ENCODE assay signal across 22 cellular contexts in genomic region chr6:43877021-43877420, GRCh38.
DNase-seq lines count a peak whose midpoint lies in the region; ATAC-seq and TF ChIP-seq lines count a peak whose summit lies in the region.
"Had no signal": no experiment of that assay in that cellular context is flagged by ENCODE, and none has a peak within 500 bp of the region (broad histone marks: within the 10 kb centered on the region; RNA-seq: fewer than 3 reads in every experiment).

No MANE protein-coding gene starts in this region.

- intact Hi-C loops in Calu3 (cut with micrococcal nuclease; ENCODE audit: unreplicated experiment): no loop called here

- H3K27me3 Mint-ChIP-seq in brain (no peaks in the 10 kb centered on the region), neural progenitor cell (ENCODE audit: insufficient read depth, low read depth) (peaks cover 11% of the 10 kb centered on the region), Calu3 (ENCODE audit: unreplicated experiment) (no peaks in the 10 kb centered on the region)
- H3K27me3 Mint-ChIP-seq: CD8-positive, alpha-beta memory T cell had no signal

- H3K27ac ChIP-seq in neural progenitor cell: no peak overlapping the region
- H3K27ac ChIP-seq: GM23248 had no signal

- H3K9me3 Mint-ChIP-seq in brain (peaks cover 0 to 2% (median 0%) of the 10 kb centered on the region in 5 experiments), neural progenitor cell (no peaks in the 10 kb centered on the region), Calu3 (ENCODE audit: low read depth, unreplicated experiment) (no peaks in the 10 kb centered on the region)
- H3K9me3 Mint-ChIP-seq: CD8-positive, alpha-beta memory T cell; H9 had no signal

- H3K79me2 ChIP-seq in neural progenitor cell (ENCODE audit: low read depth): no peaks in the 10 kb centered on the region

- peak overlapping the region in 4 of 5 experiments; percentile 30 to 91 (median 45) for H3K27ac Mint-ChIP-seq in brain
- peak overlapping the region; percentile 83 for H3K27ac Mint-ChIP-seq in neural progenitor cell
- no peak overlapping the region for H3K27ac Mint-ChIP-seq in Calu3 (ENCODE audit: unreplicated experiment)
- H3K27ac Mint-ChIP-seq: H9 had no signal

- peak; percentile 50 for DNase-seq in left kidney (ENCODE audit: low read depth, low spot score)
- no peak for DNase-seq in neural progenitor cell (ENCODE audit: low spot score)
- no peak for DNase-seq in Calu3
- DNase-seq: CD8-positive, alpha-beta memory T cell; DMS79 treated with DMSO at 0.1 percent for 48 hours; GM23248; KBM-7; MV-4-11; NCI-H1105; NCI-H1436 treated with DMSO at 0.1 percent for 48 hours; NCI-H187 treated with DMSO at 0.1 percent for 48 hours; NCI-H524 treated with DMSO at 0.1 percent for 48 hours; NCI-H774; NK-92 treated with Interleukin-12 subunit alpha and Interleukin-12 subunit beta, amount 100 ng/mL, for 24 hours; PC-3 had no signal

- H3K4me1 Mint-ChIP-seq in brain: peaks cover 65% of the 10 kb centered on the region
- H3K4me1 Mint-ChIP-seq in neural progenitor cell: peaks cover 42% of the 10 kb centered on the region
- peaks cover 42% of the 10 kb centered on the region for H3K4me1 Mint-ChIP-seq in Calu3 (ENCODE audit: low read depth, unreplicated experiment)
- H3K4me1 Mint-ChIP-seq: CD8-positive, alpha-beta memory T cell had no signal

- ATAC-seq in HG03432 (IDR thresholded peaks at IDR 0.05; ENCODE audit: unreplicated experiment) (no peak), GM21526 (IDR thresholded peaks at IDR 0.05; ENCODE audit: low FRiP score, unreplicated experiment) (no peak), GM21619 (IDR thresholded peaks at IDR 0.05; ENCODE audit: unreplicated experiment) (no peak)
- ATAC-seq: PC-3 had no signal

- H2AFZ ChIP-seq in neural progenitor cell (replicated peaks): no peak overlapping the region
- H2AFZ ChIP-seq: GM23248 had no signal

- no peaks in the 10 kb centered on the region for H3K9me3 ChIP-seq in neural progenitor cell (ENCODE audit: low read depth)
- H3K9me3 ChIP-seq: SK-N-SH had no signal

- CTCF ChIA-PET in Calu3 (lab: Charles Lee): interaction anchor here (1.8 kb wide), 1 partner anchor 60 kb away, joined by 3 read pairs; no protein-coding TSS in a partner anchor

- no peak overlapping the region for H3K9ac ChIP-seq in neural progenitor cell
- H3K9ac ChIP-seq: GM23248, SK-N-SH had no signal

- peaks cover 23% of the 10 kb centered on the region for H3K4me1 ChIP-seq in neural progenitor cell

- no peak overlapping the region for H3K4me3 ChIP-seq in neural progenitor cell
- H3K4me3 ChIP-seq: GM23248 had no signal

- TF ChIP-seq CTCF in brain (conservative IDR thresholded peaks at IDR 0.05): no peak
- no peak for TF ChIP-seq CTCF in neural progenitor cell (IDR thresholded peaks at IDR 0.05)
- no peak for TF ChIP-seq CTCF in Calu3 (IDR thresholded peaks at IDR 0.05; ENCODE audit: unreplicated experiment)

- H3K4me3 Mint-ChIP-seq in brain (no peak overlapping the region), neural progenitor cell (no peak overlapping the region), Calu3 (ENCODE audit: low read depth, unreplicated experiment) (no peak overlapping the region)
- H3K4me3 Mint-ChIP-seq: CD14-positive monocyte; CD8-positive, alpha-beta memory T cell; H9 had no signal

- no peaks in the 10 kb centered on the region for H3K36me3 ChIP-seq in neural progenitor cell

- H3K36me3 Mint-ChIP-seq in brain (no peaks in the 10 kb centered on the region), neural progenitor cell (no peaks in the 10 kb centered on the region), Calu3 (ENCODE audit: insufficient read depth, unreplicated experiment) (no peaks in the 10 kb centered on the region)
- H3K36me3 Mint-ChIP-seq: CD14-positive monocyte; CD8-positive, alpha-beta memory T cell had no signal

- H3F3A ChIP-seq in neural progenitor cell (ENCODE audit: low read depth): peaks cover 7% of the 10 kb centered on the region

- H3K27me3 ChIP-seq in neural progenitor cell: no peaks in the 10 kb centered on the region

- H3K4me2 ChIP-seq in neural progenitor cell: no peak overlapping the region
- H3K4me2 ChIP-seq: SK-N-SH had no signal

- BruUV-seq in Calu3 (replicated peaks; lab: Mats Ljungman, UMichigan): no TSS peak

- no peaks in the 10 kb centered on the region for H4K20me1 ChIP-seq in neural progenitor cell (ENCODE audit: low read depth)
